29 cellular contexts compared by ENCODE assay signal in genomic region chr3:43166406-43166805, GRCh38.
"Had no signal": no experiment of that assay in that cellular context is flagged by ENCODE, and none has a peak within 500 bp of the region (broad histone marks: within the 10 kb centered on the region; RNA-seq: fewer than 3 reads in every experiment).

No MANE protein-coding gene starts in this region.

- H3K4me3 Mint-ChIP-seq: dendritic cell treated with granulocyte-macrophage colony-stimulating factor and Interleukin-4, amounts not matched to agents 40 ng/mL and 50 ng/mL, for 4 days; effector memory CD8-positive, alpha-beta T cell; endodermal cell had no signal

- H3K27me3 ChIP-seq: colonic mucosa, dorsolateral prefrontal cortex, esophagus muscularis mucosa, esophagus squamous epithelium, foreskin keratinocyte, gastrocnemius medialis, gastroesophageal sphincter, heart left ventricle, heart right ventricle had no signal

- H3K27ac ChIP-seq: colonic mucosa, coronary artery, dorsolateral prefrontal cortex, epithelial cell of prostate, esophagus muscularis mucosa, esophagus squamous epithelium, foreskin keratinocyte, gastrocnemius medialis, gastroesophageal sphincter, heart left ventricle, heart right ventricle had no signal

- H3K9me3 ChIP-seq: colonic mucosa, gastrocnemius medialis, gastroesophageal sphincter had no signal

- H3K27ac Mint-ChIP-seq: dendritic cell treated with granulocyte-macrophage colony-stimulating factor and Interleukin-4, amounts not matched to agents 40 ng/mL and 50 ng/mL, for 4 days; effector memory CD8-positive, alpha-beta T cell; endodermal cell had no signal

- DNase-seq: colonic mucosa; cortex of kidney; dermis blood vessel endothelial cell; dorsolateral prefrontal cortex; effector CD4-positive, alpha-beta T cell; effector CD8-positive, alpha-beta T cell; effector memory CD4-positive, alpha-beta T cell; effector memory CD8-positive, alpha-beta T cell; endodermal cell; erythroblast; esophagus squamous epithelium; foreskin fibroblast; foreskin keratinocyte; foreskin melanocyte; gastrocnemius medialis; glutamatergic neuron; head of caudate nucleus; heart left ventricle; heart right ventricle had no signal

- H3K27me3 Mint-ChIP-seq: dendritic cell treated with granulocyte-macrophage colony-stimulating factor and Interleukin-4, amounts not matched to agents 40 ng/mL and 50 ng/mL, for 4 days; effector memory CD8-positive, alpha-beta T cell had no signal

- H3K4me3 ChIP-seq: colonic mucosa, coronary artery, dorsolateral prefrontal cortex, esophagus muscularis mucosa, esophagus squamous epithelium, gastrocnemius medialis, gastroesophageal sphincter, heart left ventricle, heart right ventricle had no signal

- H3K4me1 ChIP-seq: colonic mucosa, foreskin keratinocyte had no signal

- ATAC-seq: effector memory CD8-positive, alpha-beta T cell; esophagus mucosa; foreskin keratinocyte; gastrocnemius medialis; gastroesophageal sphincter; heart left ventricle; heart right ventricle had no signal

- FAIRE-seq: colon, endometrium, endothelial cell of umbilical vein, frontal cortex had no signal

- H3K36me3 ChIP-seq: colonic mucosa, esophagus muscularis mucosa, esophagus squamous epithelium, gastrocnemius medialis, gastroesophageal sphincter, heart left ventricle, heart right ventricle had no signal
